ENCODE assay signal across 8 cellular contexts in genomic region chr4:151408380-151408629, GRCh38. TPM values are rescaled to one million over a fixed set of nuclear protein-coding genes. Genes with fewer than 3 reads are reported as not detected.
DNase-seq lines count a peak whose midpoint lies in the region; ATAC-seq and TF ChIP-seq lines count a peak whose summit lies in the region.

No MANE protein-coding gene starts in this region.

- H3K27ac Mint-ChIP-seq in naive thymus-derived CD4-positive, alpha-beta T cell, result peak overlapping the region in 6 of 9 donors; percentile 43 to 92 (median 86)

- intact Hi-C loops in naive thymus-derived CD4-positive, alpha-beta T cell (cut with micrococcal nuclease), result loop anchor here (1.0 to 5.0 kb wide), 8 partner anchors 46 to 1371 kb away; partner anchors contain the start of genes GATB (in 2 of the 2), LRBA (in 2 of the 2), ARFIP1 (in 1 of the 2) and RPS3A (in 1 of the 2)

- H3K4me3 Mint-ChIP-seq in naive thymus-derived CD4-positive, alpha-beta T cell, result peak overlapping the region; percentile 86 to 97 (median 94)

- H3K4me1 Mint-ChIP-seq in naive thymus-derived CD4-positive, alpha-beta T cell, result peaks cover 15 to 26% (median 23%) of the 10 kb centered on the region in 7 donors

- H3K4me3 ChIP-seq in choroid plexus epithelial cell (ENCODE audit: low read depth, low read length), result peak overlapping the region; percentile 64
- H3K4me3 ChIP-seq in naive thymus-derived CD4-positive, alpha-beta T cell (ENCODE audit: low read length), result peak overlapping the region; percentile 63

- DNase-seq in GM13977 (ENCODE audit: low spot score) (peak; percentile 43), choroid plexus epithelial cell (ENCODE audit: low read depth) (no peak), dermis blood vessel endothelial cell (no peak), HuH-7 (ENCODE audit: low spot score) (no peak)
- no peak for DNase-seq in naive thymus-derived CD4-positive, alpha-beta T cell

- in situ Hi-C loops in GM13977 (cut with MboI; ENCODE audit: low pct_unique_long_range_greater_than_20kb, low sequenced_read_pairs, unreplicated experiment), result no loop called here

- peaks cover 0 to 6% of the 10 kb centered on the region in 2 donors for H3K4me1 ChIP-seq in naive thymus-derived CD4-positive, alpha-beta T cell (ENCODE audit: control insufficient read depth in 2 of 2, insufficient read depth in 2 of 2, low read length in 2 of 2)

- no peaks in the 10 kb centered on the region for H3K36me3 ChIP-seq in naive thymus-derived CD4-positive, alpha-beta T cell (ENCODE audit: control insufficient read depth in 2 of 3, insufficient read depth in 3 of 3, low read length in 3 of 3)

- H3K9me3 Mint-ChIP-seq in naive thymus-derived CD4-positive, alpha-beta T cell, result no peaks in the 10 kb centered on the region

- POLR2A ChIA-PET in naive thymus-derived CD4-positive, alpha-beta T cell (lab: Charles Lee), result no interaction called here

- no peaks in the 10 kb centered on the region for H3K27me3 ChIP-seq in naive thymus-derived CD4-positive, alpha-beta T cell (ENCODE audit: control insufficient read depth in 2 of 2, insufficient read depth in 2 of 2, low read length in 2 of 2)

- peak; percentile 5 for ATAC-seq in HG03439 (IDR thresholded peaks at IDR 0.05; ENCODE audit: unreplicated experiment)
- no peak for ATAC-seq in naive thymus-derived CD4-positive, alpha-beta T cell
- no peak for ATAC-seq in HG03457 (IDR thresholded peaks at IDR 0.05; ENCODE audit: unreplicated experiment)
- ATAC-seq in GM21526 (IDR thresholded peaks at IDR 0.05; ENCODE audit: low FRiP score, unreplicated experiment), result no peak

- H3K36me3 Mint-ChIP-seq in naive thymus-derived CD4-positive, alpha-beta T cell, result no peaks in the 10 kb centered on the region

- peaks cover 0 to 56% (median 8%) of the 10 kb centered on the region in 5 donors for H3K27me3 Mint-ChIP-seq in naive thymus-derived CD4-positive, alpha-beta T cell

- no peak for TF ChIP-seq CTCF in GM13977 (IDR thresholded peaks at IDR 0.05; ENCODE audit: extremely low read depth, insufficient read depth, missing control alignments)
- TF ChIP-seq CTCF in choroid plexus epithelial cell (conservative IDR thresholded peaks at IDR 0.05; ENCODE audit: low read depth, low read length), result no peak

- H3K27ac ChIP-seq in naive thymus-derived CD4-positive, alpha-beta T cell (ENCODE audit: low read depth, low read length), result peak overlapping the region; percentile 53

- H3K9me3 ChIP-seq in naive thymus-derived CD4-positive, alpha-beta T cell (ENCODE audit: control insufficient read depth in 2 of 3, low read length in 3 of 3), result no peaks in the 10 kb centered on the region

- CTCF ChIA-PET in naive thymus-derived CD4-positive, alpha-beta T cell (lab: Charles Lee), result no interaction called here

RNA-seq across cellular contexts. Expression of gene FHIP1A, which starts 0.7 kb away (rescaled TPM):
- total RNA-seq in naive thymus-derived CD4-positive, alpha-beta T cell, result 1 to 10 TPM in 4 of 5 experiments, under 1 TPM in 1; 0.05 to 2.7 (median 1.9) TPM
- polyA plus RNA-seq in naive thymus-derived CD4-positive, alpha-beta T cell, result not detected
- 0.17 and 0.33 TPM in 2 replicates for total RNA-seq in dermis blood vessel endothelial cell
